Comparison of ENCODE assay signal across 1 cellular context in genomic region chr2:207819839-207820784, GRCh38.
TF ChIP-seq lines count a peak whose summit lies in the region.

No MANE protein-coding gene starts in this region.

TF ChIP-seq in A549, 52 proteins besides CTCF, POLR2A, EP300 and RAD21 (continued from another document):
- no peak for TF ChIP-seq BCL3 (IDR thresholded peaks at IDR 0.05)
- TF ChIP-seq POLR2AphosphoS2 (conservative IDR thresholded peaks at IDR 0.05; ENCODE audit: low read length) = no peak
- TF ChIP-seq FOSL2 (IDR thresholded peaks at IDR 0.05) = peak; percentile 53; the same call in 1 of the 2 replicates
- TF ChIP-seq FOSL2 (CRISPR knock-in tag; IDR thresholded peaks at IDR 0.05) = peak; percentile 66
- TF ChIP-seq ESRRA (IDR thresholded peaks at IDR 0.05; ENCODE audit: borderline replicate concordance, low read length) = no peak
- no peak for TF ChIP-seq BHLHE40 (IDR thresholded peaks at IDR 0.05; ENCODE audit: low read depth, low read length)
- no peak for TF ChIP-seq CBX2 (IDR thresholded peaks at IDR 0.05; ENCODE audit: borderline replicate concordance, low read depth)
- peak; percentile 32; the same call in 1 of the 2 replicates for TF ChIP-seq GATA3 (IDR thresholded peaks at IDR 0.05; ENCODE audit: borderline replicate concordance)
- TF ChIP-seq FOXS1 (CRISPR knock-in tag; IDR thresholded peaks at IDR 0.05) = no peak
- no peak for TF ChIP-seq EHF (CRISPR knock-in tag; IDR thresholded peaks at IDR 0.05)
- TF ChIP-seq EHMT2 (IDR thresholded peaks at IDR 0.05; ENCODE audit: low read depth) = no peak
- TF ChIP-seq RARB (CRISPR knock-in tag; IDR thresholded peaks at IDR 0.05) = no peak
- TF ChIP-seq HOXB5 (CRISPR knock-in tag; IDR thresholded peaks at IDR 0.05) = no peak
- TF ChIP-seq ATOH8 (CRISPR knock-in tag; IDR thresholded peaks at IDR 0.05; ENCODE audit: low read depth) = no peak
- no peak for TF ChIP-seq PBX3 (IDR thresholded peaks at IDR 0.05)
- no peak for TF ChIP-seq ZFP36 (IDR thresholded peaks at IDR 0.05; ENCODE audit: borderline replicate concordance, partially characterized antibody)
- TF ChIP-seq NFE2L2 (conservative IDR thresholded peaks at IDR 0.05; ENCODE audit: low read length) = no peak
